Comparison of ENCODE assay signal across 1 cellular context in genomic region chr3:58173029-58173669, GRCh38.
TF ChIP-seq lines count a peak whose summit lies in the region.

No MANE protein-coding gene starts in this region.

TF ChIP-seq in HepG2, 621 proteins besides CTCF, POLR2A, EP300 and RAD21 (continued from another document and continues in another):
- TF ChIP-seq, protein P1, sequence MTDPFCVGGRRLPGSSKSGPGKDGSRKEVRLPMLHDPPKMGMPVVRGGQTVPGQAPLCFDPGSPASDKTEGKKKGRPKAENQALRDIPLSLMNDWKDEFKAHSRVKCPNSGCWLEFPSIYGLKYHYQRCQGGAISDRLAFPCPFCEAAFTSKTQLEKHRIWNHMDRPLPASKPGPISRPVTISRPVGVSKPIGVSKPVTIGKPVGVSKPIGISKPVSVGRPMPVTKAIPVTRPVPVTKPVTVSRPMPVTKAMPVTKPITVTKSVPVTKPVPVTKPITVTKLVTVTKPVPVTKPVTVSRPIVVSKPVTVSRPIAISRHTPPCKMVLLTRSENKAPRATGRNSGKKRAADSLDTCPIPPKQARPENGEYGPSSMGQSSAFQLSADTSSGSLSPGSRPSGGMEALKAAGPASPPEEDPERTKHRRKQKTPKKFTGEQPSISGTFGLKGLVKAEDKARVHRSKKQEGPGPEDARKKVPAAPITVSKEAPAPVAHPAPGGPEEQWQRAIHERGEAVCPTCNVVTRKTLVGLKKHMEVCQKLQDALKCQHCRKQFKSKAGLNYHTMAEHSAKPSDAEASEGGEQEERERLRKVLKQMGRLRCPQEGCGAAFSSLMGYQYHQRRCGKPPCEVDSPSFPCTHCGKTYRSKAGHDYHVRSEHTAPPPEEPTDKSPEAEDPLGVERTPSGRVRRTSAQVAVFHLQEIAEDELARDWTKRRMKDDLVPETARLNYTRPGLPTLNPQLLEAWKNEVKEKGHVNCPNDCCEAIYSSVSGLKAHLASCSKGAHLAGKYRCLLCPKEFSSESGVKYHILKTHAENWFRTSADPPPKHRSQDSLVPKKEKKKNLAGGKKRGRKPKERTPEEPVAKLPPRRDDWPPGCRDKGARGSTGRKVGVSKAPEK (CRISPR knock-in tag; IDR thresholded peaks at IDR 0.05; ENCODE audit: borderline replicate concordance) = peak; percentile 48; the same call in 1 of the 2 replicates
- TF ChIP-seq ZNF354B (CRISPR knock-in tag; IDR thresholded peaks at IDR 0.05) (0 out of 2 replicates have a peak, but pooled peaks have one; percentile 35), BHLHE40 (IDR thresholded peaks at IDR 0.05; ENCODE audit: low read length) (no peak), STAG1 (CRISPR knock-in tag; IDR thresholded peaks at IDR 0.05) (no peak), FOXP4 (CRISPR knock-in tag; IDR thresholded peaks at IDR 0.05) (no peak), ZIK1 (CRISPR knock-in tag; IDR thresholded peaks at IDR 0.05; ENCODE audit: borderline replicate concordance, low read depth) (no peak), TEAD3 (CRISPR knock-in tag; optimal IDR thresholded peaks at IDR 0.05; ENCODE audit: borderline replicate concordance) (no peak), NPAS2 (CRISPR knock-in tag; IDR thresholded peaks at IDR 0.05; ENCODE audit: borderline replicate concordance) (no peak), ELF3 (CRISPR knock-in tag; IDR thresholded peaks at IDR 0.05) (peak; percentile 64), MED13 (CRISPR knock-in tag; IDR thresholded peaks at IDR 0.05) (peak; percentile 15; the same call in 1 of the 2 replicates), ZXDC (CRISPR knock-in tag; IDR thresholded peaks at IDR 0.05) (no peak), EED (CRISPR knock-in tag; IDR thresholded peaks at IDR 0.05) (no peak), ZNF224 (CRISPR knock-in tag; IDR thresholded peaks at IDR 0.05) (no peak), IKZF4 (CRISPR knock-in tag; IDR thresholded peaks at IDR 0.05; ENCODE audit: borderline replicate concordance, low read depth, not compliant biosample characterization) (no peak), ZNF720 (CRISPR knock-in tag; IDR thresholded peaks at IDR 0.05) (no peak), MBNL3 (CRISPR knock-in tag; conservative IDR thresholded peaks at IDR 0.05) (no peak), ZBTB2 (CRISPR knock-in tag; IDR thresholded peaks at IDR 0.05; ENCODE audit: low read depth) (no peak), ZSCAN25 (CRISPR knock-in tag; IDR thresholded peaks at IDR 0.05) (no peak), POLR2AphosphoS2 (IDR thresholded peaks at IDR 0.05; ENCODE audit: low read depth, low read length) (no peak), PHF8 (CRISPR knock-in tag; IDR thresholded peaks at IDR 0.05) (no peak), MTA1 (CRISPR knock-in tag; IDR thresholded peaks at IDR 0.05; ENCODE audit: borderline replicate concordance) (peak; percentile 63; the same call in 1 of the 2 replicates), ZNF264 (CRISPR knock-in tag; IDR thresholded peaks at IDR 0.05) (no peak), DMTF1 (CRISPR knock-in tag; IDR thresholded peaks at IDR 0.05) (no peak), ARNTL (CRISPR knock-in tag; IDR thresholded peaks at IDR 0.05) (0 out of 2 replicates have a peak, but pooled peaks have one; percentile 28), RAD51 (IDR thresholded peaks at IDR 0.05; ENCODE audit: borderline replicate concordance) (no peak), ZNF562 (CRISPR knock-in tag; IDR thresholded peaks at IDR 0.05; ENCODE audit: borderline replicate concordance) (no peak), YEATS2 (CRISPR knock-in tag; IDR thresholded peaks at IDR 0.05; ENCODE audit: borderline replicate concordance) (no peak), SMAD9 (CRISPR knock-in tag; IDR thresholded peaks at IDR 0.05) (no peak), FOXM1 (CRISPR knock-in tag; IDR thresholded peaks at IDR 0.05) (no peak), ZNF3 (CRISPR knock-in tag; IDR thresholded peaks at IDR 0.05) (no peak), FOXO4 (CRISPR knock-in tag; conservative IDR thresholded peaks at IDR 0.05) (no peak), SRY (CRISPR knock-in tag; IDR thresholded peaks at IDR 0.05) (0 out of 2 replicates have a peak, but pooled peaks have one; percentile 35), SRSF9 (IDR thresholded peaks at IDR 0.05; ENCODE audit: borderline replicate concordance, insufficient read depth, low read depth, low read length, poor library complexity, severe bottlenecking) (no peak), ZNF589 (CRISPR knock-in tag; conservative IDR thresholded peaks at IDR 0.05) (no peak), ZNF747 (CRISPR knock-in tag; IDR thresholded peaks at IDR 0.05; ENCODE audit: borderline replicate concordance) (no peak), NFRKB (IDR thresholded peaks at IDR 0.05) (no peak), PREB (CRISPR knock-in tag; IDR thresholded peaks at IDR 0.05) (no peak), ZNF160 (CRISPR knock-in tag; IDR thresholded peaks at IDR 0.05) (no peak), SRF (IDR thresholded peaks at IDR 0.05; ENCODE audit: low read depth, low read length) (no peak), ZNF513 (CRISPR knock-in tag; conservative IDR thresholded peaks at IDR 0.05) (no peak), ATRX (CRISPR knock-in tag; IDR thresholded peaks at IDR 0.05; ENCODE audit: borderline replicate concordance) (no peak), ZNF547 (CRISPR knock-in tag; IDR thresholded peaks at IDR 0.05) (no peak), ZNF766 (CRISPR knock-in tag; IDR thresholded peaks at IDR 0.05; ENCODE audit: borderline replicate concordance) (no peak), PPARG (CRISPR knock-in tag; conservative IDR thresholded peaks at IDR 0.05) (peak; percentile 84), ZNF883 (CRISPR knock-in tag; IDR thresholded peaks at IDR 0.05; ENCODE audit: not compliant biosample characterization) (no peak)
- TF ChIP-seq, protein P2, sequence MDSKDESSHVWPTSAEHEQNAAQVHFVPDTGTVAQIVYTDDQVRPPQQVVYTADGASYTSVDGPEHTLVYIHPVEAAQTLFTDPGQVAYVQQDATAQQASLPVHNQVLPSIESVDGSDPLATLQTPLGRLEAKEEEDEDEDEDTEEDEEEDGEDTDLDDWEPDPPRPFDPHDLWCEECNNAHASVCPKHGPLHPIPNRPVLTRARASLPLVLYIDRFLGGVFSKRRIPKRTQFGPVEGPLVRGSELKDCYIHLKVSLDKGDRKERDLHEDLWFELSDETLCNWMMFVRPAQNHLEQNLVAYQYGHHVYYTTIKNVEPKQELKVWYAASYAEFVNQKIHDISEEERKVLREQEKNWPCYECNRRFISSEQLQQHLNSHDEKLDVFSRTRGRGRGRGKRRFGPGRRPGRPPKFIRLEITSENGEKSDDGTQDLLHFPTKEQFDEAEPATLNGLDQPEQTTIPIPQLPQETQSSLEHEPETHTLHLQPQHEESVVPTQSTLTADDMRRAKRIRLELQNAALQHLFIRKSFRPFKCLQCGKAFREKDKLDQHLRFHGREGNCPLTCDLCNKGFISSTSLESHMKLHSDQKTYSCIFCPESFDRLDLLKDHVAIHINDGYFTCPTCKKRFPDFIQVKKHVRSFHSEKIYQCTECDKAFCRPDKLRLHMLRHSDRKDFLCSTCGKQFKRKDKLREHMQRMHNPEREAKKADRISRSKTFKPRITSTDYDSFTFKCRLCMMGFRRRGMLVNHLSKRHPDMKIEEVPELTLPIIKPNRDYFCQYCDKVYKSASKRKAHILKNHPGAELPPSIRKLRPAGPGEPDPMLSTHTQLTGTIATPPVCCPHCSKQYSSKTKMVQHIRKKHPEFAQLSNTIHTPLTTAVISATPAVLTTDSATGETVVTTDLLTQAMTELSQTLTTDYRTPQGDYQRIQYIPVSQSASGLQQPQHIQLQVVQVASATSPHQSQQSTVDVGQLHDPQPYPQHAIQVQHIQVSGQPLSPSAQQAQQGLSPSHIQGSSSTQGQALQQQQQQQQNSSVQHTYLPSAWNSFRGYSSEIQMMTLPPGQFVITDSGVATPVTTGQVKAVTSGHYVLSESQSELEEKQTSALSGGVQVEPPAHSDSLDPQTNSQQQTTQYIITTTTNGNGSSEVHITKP (CRISPR knock-in tag; IDR thresholded peaks at IDR 0.05; ENCODE audit: low read depth) = no peak; the same call in 1 of the 2 replicates
